In genomic region chr14:51653096-51653814, GRCh38 we compare ENCODE assay signal across 8 cellular contexts. TPM values are rescaled to one million over a fixed set of nuclear protein-coding genes. Genes with fewer than 3 reads are reported as not detected.
DNase-seq lines count a peak whose midpoint lies in the region; ATAC-seq and TF ChIP-seq lines count a peak whose summit lies in the region.

No MANE protein-coding gene starts in this region.

- peak overlapping the region in 1 of 2 donors; percentile 77 for H3K4me3 ChIP-seq in CD4-positive, alpha-beta memory T cell (ENCODE audit: low read length in 2 of 2)
- H3K4me3 ChIP-seq in HUES64 (ENCODE audit: low read length) (peak overlapping the region; percentile 90), retinal pigment epithelial cell (ENCODE audit: low read length) (peak overlapping the region; percentile 92)

- peak overlapping the region; percentile 82 to 92 (median 84) for H3K4me3 Mint-ChIP-seq in CD4-positive, alpha-beta memory T cell
- H3K4me3 Mint-ChIP-seq in WTC11: peak overlapping the region; percentile 93

- peaks cover 7 to 16% (median 11%) of the 10 kb centered on the region in 4 donors for H3K4me1 Mint-ChIP-seq in CD4-positive, alpha-beta memory T cell
- peaks cover 38% of the 10 kb centered on the region for H3K4me1 Mint-ChIP-seq in WTC11

- no peaks in the 10 kb centered on the region for H3K9me3 Mint-ChIP-seq in CD4-positive, alpha-beta memory T cell
- no peaks in the 10 kb centered on the region for H3K9me3 Mint-ChIP-seq in WTC11

- H3K27ac Mint-ChIP-seq in CD4-positive, alpha-beta memory T cell: peak overlapping the region in 5 of 7 donors; percentile 47 to 84 (median 60)
- peak overlapping the region; percentile 79 for H3K27ac Mint-ChIP-seq in WTC11

- H3K4me1 ChIP-seq in CD4-positive, alpha-beta memory T cell (ENCODE audit: insufficient read depth, low read length): peaks cover 19% of the 10 kb centered on the region
- peaks cover 31% of the 10 kb centered on the region for H3K4me1 ChIP-seq in HUES64 (ENCODE audit: insufficient read depth, low read length)

- no peaks in the 10 kb centered on the region for H3K9me3 ChIP-seq in CD4-positive, alpha-beta memory T cell (ENCODE audit: control insufficient read depth in 1 of 2, low read length in 2 of 2)
- no peaks in the 10 kb centered on the region for H3K9me3 ChIP-seq in HUES64 (ENCODE audit: insufficient read depth, low read depth, low read length)

- POLR2A ChIA-PET in CD4-positive, alpha-beta memory T cell (lab: Charles Lee; ENCODE audit: partially characterized antibody): interaction anchor here (0.9 to 1.3 kb wide), 2 partner anchors 11 to 194 kb away, joined by 4 read pairs; no protein-coding TSS in a partner anchor
- POLR2A ChIA-PET in WTC11 (lab: Charles Lee): interaction anchor here (0.6 kb wide), 1 partner anchor 29 kb away, joined by 3 read pairs; no protein-coding TSS in a partner anchor

- no peaks in the 10 kb centered on the region for H3K36me3 ChIP-seq in CD4-positive, alpha-beta memory T cell (ENCODE audit: insufficient read depth, low read length)
- H3K36me3 ChIP-seq in HUES64 (ENCODE audit: insufficient read depth, low read length): no peaks in the 10 kb centered on the region

- intact Hi-C loops in CD4-positive, alpha-beta memory T cell (cut with micrococcal nuclease): loop anchor here (2.0 to 5.0 kb wide), 7 partner anchors 194 to 1499 kb away; partner anchors contain the start of genes DDHD1, GPR137C, NIN and RTRAF

- TF ChIP-seq CTCF in WTC11 (IDR thresholded peaks at IDR 0.05) (no peak), retinal pigment epithelial cell (conservative IDR thresholded peaks at IDR 0.05; ENCODE audit: low read depth, low read length) (peak; percentile 48)

- CTCF ChIA-PET in CD4-positive, alpha-beta memory T cell (lab: Charles Lee; ENCODE audit: partially characterized antibody): interaction anchor here (0.8 to 2.0 kb wide), 12 partner anchors 10 to 1499 kb away, joined by 3 to 10 read pairs (median 4); no protein-coding TSS in a partner anchor
- CTCF ChIA-PET in WTC11 (lab: Charles Lee): interaction anchor here (0.9 to 2.5 kb wide), 10 partner anchors 15 to 370 kb away, joined by 3 to 16 read pairs (median 6); no protein-coding TSS in a partner anchor

- no peak for ATAC-seq in WTC11

- H3K9ac ChIP-seq in HUES64 (ENCODE audit: low read depth, low read length): peak overlapping the region; percentile 61

- peaks cover 21% of the 10 kb centered on the region for H3K27me3 ChIP-seq in CD4-positive, alpha-beta memory T cell (ENCODE audit: insufficient read depth, low read length)
- no peaks in the 10 kb centered on the region for H3K27me3 ChIP-seq in HUES64 (ENCODE audit: insufficient read depth, low read length)

- H3K27me3 Mint-ChIP-seq in CD4-positive, alpha-beta memory T cell: peaks cover 24 to 29% of the 10 kb centered on the region in 2 donors
- H3K27me3 Mint-ChIP-seq in WTC11 (ENCODE audit: low read depth): no peaks in the 10 kb centered on the region

- H3K36me3 Mint-ChIP-seq in CD4-positive, alpha-beta memory T cell: no peaks in the 10 kb centered on the region
- H3K36me3 Mint-ChIP-seq in WTC11: no peaks in the 10 kb centered on the region

- DNase-seq in CD4-positive, alpha-beta memory T cell: peak in 3 of 5 donors; percentile 10 to 14 (median 10)
- no peak for DNase-seq in WTC11 (ENCODE audit: low spot score)
- peak; percentile 84 for DNase-seq in foreskin melanocyte
- DNase-seq in retinal pigment epithelial cell (ENCODE audit: low read depth): no peak
- DNase-seq in NCI-H146 treated with DMSO at 0.1 percent for 48 hours (lab: John Stamatoyannopoulos, UW; ENCODE audit: unreplicated experiment): no peak
- DNase-seq in RPMI8226: no peak
- no peak for DNase-seq in ureter (ENCODE audit: low spot score)

- 14% methylated on average over 3 of the region's 6 CpGs for WGBS in HUES64

- H3K27ac ChIP-seq in CD4-positive, alpha-beta memory T cell (ENCODE audit: low read depth, low read length): no peak overlapping the region
- no peak overlapping the region for H3K27ac ChIP-seq in HUES64 (ENCODE audit: low read depth, low read length)

TF ChIP-seq in WTC11, 78 proteins besides CTCF, POLR2A, EP300 and RAD21:
- TF ChIP-seq CREM (CRISPR knock-in tag; IDR thresholded peaks at IDR 0.05): no peak
TF ChIP-seq in WTC11: peak in this region for 0.

RNA-seq across cellular contexts. Expression of gene FRMD6, which starts 1.5 kb away (rescaled TPM):
- total RNA-seq in CD4-positive, alpha-beta memory T cell: under 1 TPM; 0.80 to 0.81 TPM
- polyA plus RNA-seq in CD4-positive, alpha-beta memory T cell: under 1 TPM in 1 of 2 donors, not detected in 1; 0.62 TPM
- 10.1 TPM for polyA plus RNA-seq in HUES64 (2013, experiment 1 of 2)
- polyA plus RNA-seq in HUES64 (2013, experiment 2 of 2): 10.5 TPM
- 13.3 to 21.8 TPM (median 17.0 TPM) in 3 replicates for total RNA-seq in WTC11 (2021)
- 112 TPM for total RNA-seq in ureter

Comparison
In these comparisons a context has a peak if more than half of its experiments do, and no peak if none do; other contexts are left out.
1. DNase-seq: peak in CD4-positive, alpha-beta memory T cell (3 of 5) and foreskin melanocyte (single experiment); none in WTC11 (single experiment), retinal pigment epithelial cell (single experiment), NCI-H146 treated with DMSO at 0.1 percent for 48 hours (single experiment), RPMI8226 (single experiment) and ureter (single experiment).